ENCODE assay signal across 13 cellular contexts in genomic region chr2:191012346-191012745, GRCh38. TPM values are rescaled to one million over a fixed set of nuclear protein-coding genes. Genes with fewer than 3 reads are reported as not detected.
A peak's percentile ranks its signal among the peaks of the same experiment; 100 is the strongest.
DNase-seq lines count a peak whose midpoint lies in the region; ATAC-seq and TF ChIP-seq lines count a peak whose summit lies in the region.
"Had no signal": no experiment of that assay in that cellular context is flagged by ENCODE, and none has a peak within 500 bp of the region (broad histone marks: within the 10 kb centered on the region; RNA-seq: fewer than 3 reads in every experiment).

No MANE protein-coding gene starts in this region.

- H3K9me2 ChIP-seq in Karpas-422 (replicated peaks; ENCODE audit: insufficient read depth, low read length): no peaks in the 10 kb centered on the region

- peaks cover 7% of the 10 kb centered on the region for H3K79me1 ChIP-seq in trophoblast cell (ENCODE audit: low read length)

- H3K9me3 Mint-ChIP-seq in CD4-positive, CD25-positive, alpha-beta regulatory T cell: peaks cover 0 to 3% (median 0%) of the 10 kb centered on the region in 7 donors
- H3K9me3 Mint-ChIP-seq: dendritic cell treated with granulocyte-macrophage colony-stimulating factor and Interleukin-4, amounts not matched to agents 40 ng/mL and 50 ng/mL, for 4 days had no signal

- no peak overlapping the region for H2BK120ac ChIP-seq in trophoblast cell (ENCODE audit: insufficient read depth, low read length, poor library complexity)

- no peak overlapping the region for H3K23ac ChIP-seq in trophoblast cell (ENCODE audit: low read length)

- no peak overlapping the region for H2BK12ac ChIP-seq in trophoblast cell (ENCODE audit: low read length)

- DNase-seq in CD4-positive, CD25-positive, alpha-beta regulatory T cell: no peak
- DNase-seq in Karpas-422 (no peak), epithelial cell of proximal tubule (ENCODE audit: low read depth) (no peak), trophoblast cell (no peak), RWPE1 (ENCODE audit: low spot score) (no peak)
- DNase-seq in stimulated activated CD4-positive, alpha-beta T cell treated with anti-CD3 and anti-CD28 coated beads, Interleukin-4, amount 100 ng/mL, for 24 hours: no peak
- DNase-seq: activated effector memory CD4-positive, alpha-beta T cell treated with anti-CD3 and anti-CD28 coated beads, Interleukin-2, amount 50 U/mL, for 16 hours; DMS153; KG1; SHP77 treated with DMSO at 0.1 percent for 48 hours had no signal

- peaks cover 38% of the 10 kb centered on the region for H3K36me3 ChIP-seq in CD4-positive, CD25-positive, alpha-beta regulatory T cell (ENCODE audit: control insufficient read depth, insufficient read depth, low read length)
- H3K36me3 ChIP-seq in Karpas-422 (ENCODE audit: insufficient read depth, low read length) (peaks cover 29% of the 10 kb centered on the region), trophoblast cell (ENCODE audit: control insufficient read depth in 1 of 2, insufficient read depth in 2 of 2, low read length in 2 of 2) (peaks cover 3 to 4% of the 10 kb centered on the region in 2 experiments)

- no peak overlapping the region for H2AK5ac ChIP-seq in trophoblast cell (ENCODE audit: low read length)

- H3K27ac ChIP-seq in CD4-positive, CD25-positive, alpha-beta regulatory T cell (ENCODE audit: insufficient read depth, low read length, poor library complexity, severe bottlenecking): peak overlapping the region; percentile 95
- H3K27ac ChIP-seq in Karpas-422 (ENCODE audit: low read length) (no peak overlapping the region), trophoblast cell (ENCODE audit: low read depth, low read length) (no peak overlapping the region), RWPE1 (no peak overlapping the region)

- no CpG with 5 or more reads among the region's 3 CpGs for WGBS in trophoblast cell (ENCODE audit: extremely low coverage, insufficient coverage, insufficient read length)

- H3K18ac ChIP-seq in trophoblast cell (ENCODE audit: low read length): no peak overlapping the region

- no peak overlapping the region for H3K14ac ChIP-seq in trophoblast cell (ENCODE audit: low read length)

- H3K4me2 ChIP-seq in Karpas-422 (ENCODE audit: low read depth, low read length, poor library complexity, severe bottlenecking): peak overlapping the region; percentile 94
- H3K4me2 ChIP-seq in trophoblast cell (ENCODE audit: low read length): no peak overlapping the region

- H3K27me3 ChIP-seq in CD4-positive, CD25-positive, alpha-beta regulatory T cell (ENCODE audit: control insufficient read depth, insufficient read depth, low read length): no peaks in the 10 kb centered on the region
- no peaks in the 10 kb centered on the region for H3K27me3 ChIP-seq in Karpas-422 (ENCODE audit: low read length)
- H3K27me3 ChIP-seq in trophoblast cell (ENCODE audit: insufficient read depth, low read length): no peaks in the 10 kb centered on the region

- no peaks in the 10 kb centered on the region for H4K20me1 ChIP-seq in Karpas-422 (ENCODE audit: insufficient read depth, low read depth, low read length)

- POLR2A ChIA-PET in RWPE1 (lab: Yijun Ruan, JAX; ENCODE audit: low non-redundant PET): no interaction called here

- peaks cover 33% of the 10 kb centered on the region for H3K36me3 Mint-ChIP-seq in CD4-positive, CD25-positive, alpha-beta regulatory T cell

- H3K79me2 ChIP-seq in Karpas-422 (ENCODE audit: low read length) (peaks cover 31% of the 10 kb centered on the region), trophoblast cell (ENCODE audit: control insufficient read depth, insufficient read depth, low read length, poor library complexity) (peaks cover 6% of the 10 kb centered on the region)

- no peak for TF ChIP-seq CTCF in epithelial cell of proximal tubule (conservative IDR thresholded peaks at IDR 0.05; ENCODE audit: low read depth, low read length)
- TF ChIP-seq CTCF in RWPE1 (conservative IDR thresholded peaks at IDR 0.05; ENCODE audit: low read depth): no peak

- peak overlapping the region; percentile 47 for H3K4ac ChIP-seq in trophoblast cell (ENCODE audit: low read depth, low read length)

- H4K91ac ChIP-seq in trophoblast cell (ENCODE audit: low read depth, low read length): no peak overlapping the region

- H3K4me3 ChIP-seq in CD4-positive, CD25-positive, alpha-beta regulatory T cell (ENCODE audit: low read depth, low read length): peak overlapping the region; percentile 100
- H3K4me3 ChIP-seq in Karpas-422 (ENCODE audit: low read length) (peak overlapping the region; percentile 79), epithelial cell of proximal tubule (ENCODE audit: low read depth, low read length) (peak overlapping the region; percentile 95), trophoblast cell (ENCODE audit: low read depth, low read length) (no peak overlapping the region)

- peaks cover 76% of the 10 kb centered on the region for H3K4me1 ChIP-seq in CD4-positive, CD25-positive, alpha-beta regulatory T cell (ENCODE audit: control insufficient read depth, insufficient read depth, low read length, poor library complexity, severe bottlenecking)
- H3K4me1 ChIP-seq in Karpas-422 (ENCODE audit: low read length) (peaks cover 34% of the 10 kb centered on the region), trophoblast cell (ENCODE audit: control insufficient read depth in 1 of 2, insufficient read depth in 2 of 2, low read length in 2 of 2) (peaks cover 4 to 6% of the 10 kb centered on the region in 2 experiments)

- no peaks in the 10 kb centered on the region for H3K9me3 ChIP-seq in CD4-positive, CD25-positive, alpha-beta regulatory T cell (ENCODE audit: control insufficient read depth in 2 of 2, low read length in 2 of 2)
- no peaks in the 10 kb centered on the region for H3K9me3 ChIP-seq in Karpas-422 (ENCODE audit: low read length)
- no peaks in the 10 kb centered on the region for H3K9me3 ChIP-seq in trophoblast cell (ENCODE audit: insufficient read depth, low read depth, low read length)

- no peak overlapping the region for H2BK5ac ChIP-seq in trophoblast cell (ENCODE audit: low read depth, low read length, poor library complexity)

- H3K4me3 Mint-ChIP-seq in CD4-positive, CD25-positive, alpha-beta regulatory T cell: no peak overlapping the region
- H3K4me3 Mint-ChIP-seq: dendritic cell treated with granulocyte-macrophage colony-stimulating factor and Interleukin-4, amounts not matched to agents 40 ng/mL and 50 ng/mL, for 4 days had no signal

- H4K12ac ChIP-seq in trophoblast cell (ENCODE audit: low read depth, low read length): no peak overlapping the region

- H3K4me1 Mint-ChIP-seq in CD4-positive, CD25-positive, alpha-beta regulatory T cell: peaks cover 28 to 47% (median 35%) of the 10 kb centered on the region in 4 donors

- H3K9ac ChIP-seq in Karpas-422 (ENCODE audit: low read length) (peak overlapping the region; percentile 76), trophoblast cell (ENCODE audit: low read length) (no peak overlapping the region)

- CTCF ChIA-PET in RWPE1 (lab: Yijun Ruan, JAX): no interaction called here

- no peaks in the 10 kb centered on the region for H3K27me3 Mint-ChIP-seq in CD4-positive, CD25-positive, alpha-beta regulatory T cell
- H3K27me3 Mint-ChIP-seq: dendritic cell treated with granulocyte-macrophage colony-stimulating factor and Interleukin-4, amounts not matched to agents 40 ng/mL and 50 ng/mL, for 4 days had no signal

- no peak overlapping the region for H3K27ac Mint-ChIP-seq in CD4-positive, CD25-positive, alpha-beta regulatory T cell
- H3K27ac Mint-ChIP-seq: dendritic cell treated with granulocyte-macrophage colony-stimulating factor and Interleukin-4, amounts not matched to agents 40 ng/mL and 50 ng/mL, for 4 days had no signal

- no peak overlapping the region for H4K8ac ChIP-seq in trophoblast cell (ENCODE audit: low read depth, low read length)

- no peak for ATAC-seq in CD4-positive, CD25-positive, alpha-beta regulatory T cell (ENCODE audit: low read depth in 2 of 2)
- ATAC-seq in GM18867 (IDR thresholded peaks at IDR 0.05; ENCODE audit: unreplicated experiment) (no peak), HG02973 (IDR thresholded peaks at IDR 0.05; ENCODE audit: unreplicated experiment) (no peak)

- H2AFZ ChIP-seq in Karpas-422 (ENCODE audit: low read length) (no peak overlapping the region), trophoblast cell (ENCODE audit: insufficient read depth, low read length, poor library complexity) (no peak overlapping the region)

RNA-seq across cellular contexts. Expression of gene STAT1, which starts 1.6 kb away (rescaled TPM):
- 262 TPM for total RNA-seq in CD4-positive, CD25-positive, alpha-beta regulatory T cell
- polyA plus RNA-seq in CD4-positive, CD25-positive, alpha-beta regulatory T cell: 100 to 1,000 TPM; 198 to 331 (median 274) TPM
- 46.7 and 49.7 TPM in 2 replicates for total RNA-seq in Karpas-422 (2014; rRNA removed; shearing (Covaris generic); ENCODE audit: low replicate concordance)
- 50.5 and 86.9 TPM in 2 replicates for total RNA-seq in epithelial cell of proximal tubule
- polyA plus RNA-seq in trophoblast cell (2013): 29.8 and 30.6 TPM in 2 replicates
